ENCODE assay signal across 14 cellular contexts in the genomic region with DNA sequence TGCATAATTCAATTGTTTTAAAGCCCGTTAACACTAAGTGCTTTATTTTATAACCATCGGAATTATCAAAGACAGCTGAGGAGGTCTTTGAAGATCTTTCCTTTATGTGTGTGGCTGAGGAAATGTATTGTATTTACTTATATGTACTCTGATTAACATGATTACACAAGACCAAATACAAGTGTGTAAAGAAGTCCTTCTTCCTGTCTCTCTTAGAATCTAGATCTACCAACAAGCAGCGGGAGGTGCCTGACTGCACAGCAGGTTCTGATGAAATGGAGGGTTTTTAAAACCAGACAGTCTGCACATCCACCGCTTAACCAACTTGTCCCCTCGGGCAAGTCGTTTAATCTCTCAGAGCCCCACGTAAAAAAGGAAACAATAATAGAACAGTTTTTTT.
"Had no signal": no experiment of that assay in that cellular context is flagged by ENCODE, and none has a peak within 500 bp of the region (broad histone marks: within the 10 kb centered on the region; RNA-seq: fewer than 3 reads in every experiment).

No MANE protein-coding gene starts in this region.

- H3K4me1 ChIP-seq: body of pancreas, gastrocnemius medialis, sigmoid colon had no signal

- H3K9me3 ChIP-seq: body of pancreas, gastrocnemius medialis, upper lobe of left lung had no signal

- H3K27me3 ChIP-seq: body of pancreas, gastrocnemius medialis, heart right ventricle, sigmoid colon, suprapubic skin, upper lobe of left lung had no signal

- DNase-seq: activated B cell treated with CpG ODN at 0.5 μM for 24 hours; activated effector memory CD4-positive, alpha-beta T cell treated with anti-CD3 and anti-CD28 coated beads, Interleukin-2, amount 50 U/mL, for 16 hours; activated T-cell treated with anti-CD3 and anti-CD28 coated beads, Interleukin-2, amount 50 U/mL, for 24 hours; amniotic stem cell; effector memory CD4-positive, alpha-beta T cell; gastrocnemius medialis; heart right ventricle; sigmoid colon; stimulated activated CD4-positive, alpha-beta T cell treated with anti-CD3 and anti-CD28 coated beads, Interleukin-2, amount 100 ng/mL, for 24 hours; stimulated activated naive CD8-positive, alpha-beta T cell treated with anti-CD3 and anti-CD28 coated beads, Interleukin-15, Interleukin-2, amounts not matched to agents 100 U/mL and 50 U/mL, for 24 hours; upper lobe of left lung had no signal

- H3K36me3 ChIP-seq: gastrocnemius medialis, heart right ventricle, sigmoid colon, suprapubic skin, upper lobe of left lung had no signal

- H3K27ac ChIP-seq: body of pancreas, epithelial cell of prostate, gastrocnemius medialis, heart right ventricle, sigmoid colon, suprapubic skin, upper lobe of left lung had no signal

- H3K4me3 ChIP-seq: body of pancreas, gastrocnemius medialis, heart right ventricle, sigmoid colon, suprapubic skin, upper lobe of left lung had no signal
